ENCODE assay signal across 11 cellular contexts in genomic region chr6:15062311-15063252, GRCh38.
DNase-seq lines count a peak whose midpoint lies in the region; ATAC-seq and TF ChIP-seq lines count a peak whose summit lies in the region.
"Had no signal": no experiment of that assay in that cellular context is flagged by ENCODE, and none has a peak within 500 bp of the region (broad histone marks: within the 10 kb centered on the region; RNA-seq: fewer than 3 reads in every experiment).

No MANE protein-coding gene starts in this region.

- no peak overlapping the region for H3K4me3 Mint-ChIP-seq in natural killer cell treated with Interleukin-12 subunit alpha and Interleukin-12 subunit beta and Interleukin-15 and Interleukin-18, amount 100 ng/mL, for 72 hours
- no peak overlapping the region for H3K4me3 Mint-ChIP-seq in natural killer cell
- H3K4me3 Mint-ChIP-seq: activated T-helper 17 cell treated with anti-CD3 and anti-CD28 coated beads, Interleukin-2, amount 50 U/mL, for 72 hours; B cell had no signal

- intact Hi-C loops in natural killer cell (cut with micrococcal nuclease) = no loop called here

- no peak for DNase-seq in natural killer cell treated with Interleukin-12 subunit alpha and Interleukin-12 subunit beta and Interleukin-15 and Interleukin-18, amount 100 ng/mL, for 72 hours (ENCODE audit: low spot score)
- DNase-seq in natural killer cell = no peak
- DNase-seq in SIG-M5 treated with dmso at 0.1 percent for 504 hours (lab: John Stamatoyannopoulos, UW; ENCODE audit: unreplicated experiment) = peak; percentile 90
- DNase-seq in foreskin melanocyte = peak; percentile 98
- DNase-seq in LoVo (ENCODE audit: low spot score) = no peak
- DNase-seq: hippocampal formation had no signal

- no peaks in the 10 kb centered on the region for H3K27me3 Mint-ChIP-seq in natural killer cell treated with Interleukin-12 subunit alpha and Interleukin-12 subunit beta and Interleukin-15 and Interleukin-18, amount 100 ng/mL, for 72 hours
- H3K27me3 Mint-ChIP-seq in natural killer cell (ENCODE audit: low read depth in 2 of 2) = no peaks in the 10 kb centered on the region
- H3K27me3 Mint-ChIP-seq: activated T-helper 17 cell treated with anti-CD3 and anti-CD28 coated beads, Interleukin-2, amount 50 U/mL, for 72 hours; B cell had no signal

- peaks cover 5 to 28% of the 10 kb centered on the region in 2 donors for H3K4me1 Mint-ChIP-seq in natural killer cell treated with Interleukin-12 subunit alpha and Interleukin-12 subunit beta and Interleukin-15 and Interleukin-18, amount 100 ng/mL, for 72 hours (ENCODE audit: low read depth in 2 of 2)
- H3K4me1 Mint-ChIP-seq in natural killer cell = peaks cover 0 to 3% of the 10 kb centered on the region in 2 donors

- H3K9me3 Mint-ChIP-seq in natural killer cell treated with Interleukin-12 subunit alpha and Interleukin-12 subunit beta and Interleukin-15 and Interleukin-18, amount 100 ng/mL, for 72 hours = no peaks in the 10 kb centered on the region
- no peaks in the 10 kb centered on the region for H3K9me3 Mint-ChIP-seq in natural killer cell
- H3K9me3 Mint-ChIP-seq: activated T-helper 17 cell treated with anti-CD3 and anti-CD28 coated beads, Interleukin-2, amount 50 U/mL, for 72 hours had no signal

- no peak for TF ChIP-seq CTCF in natural killer cell (IDR thresholded peaks at IDR 0.05)

- no peak for ATAC-seq in natural killer cell treated with Interleukin-12 subunit alpha and Interleukin-12 subunit beta and Interleukin-15 and Interleukin-18, amount 100 ng/mL, for 72 hours
- ATAC-seq in natural killer cell = no peak
- no peak for ATAC-seq in GM21786 (IDR thresholded peaks at IDR 0.05; ENCODE audit: unreplicated experiment)
- ATAC-seq in GM21528 (IDR thresholded peaks at IDR 0.05; ENCODE audit: low FRiP score, unreplicated experiment) = no peak
- no peak for ATAC-seq in GM19455 (IDR thresholded peaks at IDR 0.05; ENCODE audit: unreplicated experiment)
- ATAC-seq: activated T-helper 17 cell treated with anti-CD3 and anti-CD28 coated beads, Interleukin-2, amount 50 U/mL, for 72 hours had no signal

- no peaks in the 10 kb centered on the region for H3K36me3 Mint-ChIP-seq in natural killer cell treated with Interleukin-12 subunit alpha and Interleukin-12 subunit beta and Interleukin-15 and Interleukin-18, amount 100 ng/mL, for 72 hours
- no peaks in the 10 kb centered on the region for H3K36me3 Mint-ChIP-seq in natural killer cell

- peak overlapping the region; percentile 7 to 29 for H3K27ac Mint-ChIP-seq in natural killer cell treated with Interleukin-12 subunit alpha and Interleukin-12 subunit beta and Interleukin-15 and Interleukin-18, amount 100 ng/mL, for 72 hours
- no peak overlapping the region for H3K27ac Mint-ChIP-seq in natural killer cell
- H3K27ac Mint-ChIP-seq: activated T-helper 17 cell treated with anti-CD3 and anti-CD28 coated beads, Interleukin-2, amount 50 U/mL, for 72 hours; B cell had no signal

Comparison
In these comparisons a context has a peak if more than half of its experiments do, and no peak if none do; other contexts are left out.
1. H3K27ac Mint-ChIP-seq: peak in natural killer cell treated with Interleukin-12 subunit alpha and Interleukin-12 subunit beta and Interleukin-15 and Interleukin-18, amount 100 ng/mL, for 72 hours (2 of 2); none in natural killer cell (0 of 2).
2. DNase-seq: peak in SIG-M5 treated with dmso at 0.1 percent for 504 hours (single experiment) and foreskin melanocyte (single experiment); none in natural killer cell treated with Interleukin-12 subunit alpha and Interleukin-12 subunit beta and Interleukin-15 and Interleukin-18, amount 100 ng/mL, for 72 hours (single experiment), natural killer cell (single experiment) and LoVo (single experiment).